26 cellular contexts compared by ENCODE assay signal in the genomic region with DNA sequence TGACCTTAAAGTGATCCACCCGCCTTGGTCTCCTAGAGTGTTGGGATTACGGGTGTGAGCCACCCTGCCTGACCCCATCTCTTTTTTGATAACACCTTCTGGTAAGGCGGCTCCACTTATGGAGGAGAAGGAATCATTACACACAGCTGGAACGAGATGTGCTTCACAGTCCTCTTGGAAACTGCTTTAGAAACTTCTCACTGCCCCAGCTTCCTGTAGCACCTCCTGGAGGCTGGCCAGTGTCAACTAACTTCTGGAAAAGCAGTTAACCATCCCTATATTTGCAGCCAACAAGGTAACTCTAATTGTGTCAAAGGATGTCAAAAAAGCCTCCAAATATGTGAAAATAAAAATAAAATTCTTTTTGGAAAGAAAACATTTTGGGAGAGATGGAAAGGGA. TPM values are rescaled to one million over a fixed set of nuclear protein-coding genes. Genes with fewer than 3 reads are reported as not detected.
DNase-seq lines count a peak whose midpoint lies in the region; ATAC-seq and TF ChIP-seq lines count a peak whose summit lies in the region.
"Had no signal": no experiment of that assay in that cellular context is flagged by ENCODE, and none has a peak within 500 bp of the region (broad histone marks: within the 10 kb centered on the region; RNA-seq: fewer than 3 reads in every experiment).

No MANE protein-coding gene starts in this region.

- H3K36me3 ChIP-seq in WERI-Rb-1 (no peaks in the 10 kb centered on the region), osteoblast (ENCODE audit: insufficient read depth, low read length) (no peaks in the 10 kb centered on the region)
- H3K36me3 ChIP-seq: esophagus muscularis mucosa, gastrocnemius medialis, spleen, tibial artery had no signal

- H3K4me2 ChIP-seq in osteoblast (ENCODE audit: insufficient read depth, low read length), result no peak overlapping the region

- H2AFZ ChIP-seq in osteoblast (ENCODE audit: low read length), result no peak overlapping the region

- no peak overlapping the region for H3K4me3 ChIP-seq in HFF-Myc (replicated peaks; ENCODE audit: low read depth, low read length)
- H3K4me3 ChIP-seq in WERI-Rb-1 (ENCODE audit: low read depth, low read length), result no peak overlapping the region
- H3K4me3 ChIP-seq in osteoblast (ENCODE audit: insufficient read depth, low read length), result no peak overlapping the region
- H3K4me3 ChIP-seq: esophagus muscularis mucosa, gastrocnemius medialis, SK-N-MC, spleen, tibial artery had no signal

- H3K79me2 ChIP-seq in osteoblast (ENCODE audit: insufficient read depth, low read length), result no peaks in the 10 kb centered on the region

- no peak for DNase-seq in HFF-Myc (ENCODE audit: extremely low read depth, low read depth)
- no peak for DNase-seq in WERI-Rb-1
- no peak for DNase-seq in left lobe of liver (ENCODE audit: low spot score)
- DNase-seq in NCI-H187 (lab: John Stamatoyannopoulos, UW), result no peak
- DNase-seq in omental fat pad (ENCODE audit: low spot score), result no peak
- no peak for DNase-seq in DMS153 treated with DMSO at 0.1 percent for 48 hours (lab: John Stamatoyannopoulos, UW; ENCODE audit: unreplicated experiment)
- no peak for DNase-seq in osteoblast (ENCODE audit: insufficient read length, low spot score, missing footprints)
- DNase-seq: activated CD4-positive, alpha-beta T cell treated with anti-CD3 and anti-CD28 coated beads, Interleukin-2, amount 50 U/mL, for 4 hours; activated CD8-positive, alpha-beta memory T cell treated with anti-CD3 and anti-CD28 coated beads, Interleukin-2, amount 50 U/mL, for 48 hours; C1 segment of cervical spinal cord; effector CD4-positive, alpha-beta T cell; gastrocnemius medialis; GDM1; hypothalamus; Kasumi-1; NCI-H1417; NCI-H2107; RPMI8226; spleen; stimulated activated CD4-positive, alpha-beta T cell treated with anti-CD3 and anti-CD28 coated beads, Interleukin-4, amount 100 ng/mL, for 1 hour; stimulated activated naive CD4-positive, alpha-beta T cell; T-helper 2 cell; tibial artery had no signal

- H3K9me3 ChIP-seq in WERI-Rb-1 (ENCODE audit: severe bottlenecking) (no peaks in the 10 kb centered on the region), osteoblast (ENCODE audit: low read depth, low read length) (no peaks in the 10 kb centered on the region)
- H3K9me3 ChIP-seq: esophagus muscularis mucosa, gastrocnemius medialis, spleen, tibial artery had no signal

- H3K27me3 ChIP-seq in WERI-Rb-1 (ENCODE audit: insufficient read depth, low read depth, severe bottlenecking) (no peaks in the 10 kb centered on the region), osteoblast (ENCODE audit: insufficient read depth, low read length) (no peaks in the 10 kb centered on the region)
- H3K27me3 ChIP-seq: esophagus muscularis mucosa, gastrocnemius medialis, tibial artery had no signal

- no peaks in the 10 kb centered on the region for H3K4me1 ChIP-seq in osteoblast (ENCODE audit: insufficient read depth, low read length)
- H3K4me1 ChIP-seq: gastrocnemius medialis, spleen, tibial artery had no signal

- peak; percentile 29 for TF ChIP-seq CTCF in 22Rv1 (IDR thresholded peaks at IDR 0.05)
- peak; percentile 9 for TF ChIP-seq CTCF in HFF-Myc (IDR thresholded peaks at IDR 0.05; ENCODE audit: low read depth, low read length, missing control alignments)
- 0 out of 2 replicates have a peak, but pooled peaks have one; percentile 15 for TF ChIP-seq CTCF in WERI-Rb-1 (IDR thresholded peaks at IDR 0.05; ENCODE audit: low read depth, low read length)
- TF ChIP-seq CTCF in omental fat pad (IDR thresholded peaks at IDR 0.05), result no peak
- no peak for TF ChIP-seq CTCF in osteoblast (IDR thresholded peaks at IDR 0.05; ENCODE audit: extremely low read depth, low read depth, low read length)

- ATAC-seq in left lobe of liver (peak; percentile 39), omental fat pad (ENCODE audit: low FRiP score) (no peak)
- ATAC-seq: gastrocnemius medialis had no signal

- no peaks in the 10 kb centered on the region for H4K20me1 ChIP-seq in osteoblast (ENCODE audit: insufficient read depth, low read length)

- no peak overlapping the region for H3K27ac ChIP-seq in 22Rv1
- no peak overlapping the region for H3K27ac ChIP-seq in WERI-Rb-1
- H3K27ac ChIP-seq in osteoblast (ENCODE audit: low read depth, low read length), result no peak overlapping the region
- H3K27ac ChIP-seq: esophagus muscularis mucosa, gastrocnemius medialis, SK-N-MC, spleen, tibial artery had no signal

RNA-seq across cellular contexts. Expression of a gene that starts 48.8 kb away (rescaled TPM):
- total RNA-seq in left lobe of liver, result 32.6 TPM
- 100 to 1,000 TPM in 3 of 4 donors, 10 to 100 TPM in 1; 95.2 to 168 (median 148) TPM for total RNA-seq in omental fat pad
- 124 and 128 TPM in 2 replicates for total RNA-seq in osteoblast

Comparison
In these comparisons a context has a peak if more than half of its experiments do, and no peak if none do; other contexts are left out.
1. CTCF ChIP-seq: peak in 22Rv1 (single experiment), HFF-Myc (single experiment) and WERI-Rb-1 (single experiment); none in omental fat pad (0 of 3) and osteoblast (single experiment).